21 cellular contexts compared by ENCODE assay signal in genomic region chr14:77290705-77291104, GRCh38. TPM values are rescaled to one million over a fixed set of nuclear protein-coding genes. Genes with fewer than 3 reads are reported as not detected.
DNase-seq lines count a peak whose midpoint lies in the region; ATAC-seq and TF ChIP-seq lines count a peak whose summit lies in the region.
"Had no signal": no experiment of that assay in that cellular context is flagged by ENCODE, and none has a peak within 500 bp of the region (broad histone marks: within the 10 kb centered on the region; RNA-seq: fewer than 3 reads in every experiment).

No MANE protein-coding gene starts in this region.

- TF ChIP-seq CTCF in HCT116 (IDR thresholded peaks at IDR 0.05 in 2 of 3, conservative IDR thresholded peaks at IDR 0.05 in 1 of 3; ENCODE audit: borderline replicate concordance in 1 of 3, insufficient read depth in 1 of 3, low read depth in 2 of 3, low read length in 2 of 3) (peak in 2 of 3 experiments; percentile 36 to 42; a peak in 3 of 6 replicates), WTC11 (IDR thresholded peaks at IDR 0.05) (no peak)

- H3K4me1 Mint-ChIP-seq in WTC11 = peaks cover 8% of the 10 kb centered on the region
- no peaks in the 10 kb centered on the region for H3K4me1 Mint-ChIP-seq in activated naive CD8-positive, alpha-beta T cell treated with anti-CD3 and anti-CD28 coated beads, Interleukin-2, amount 50 U/mL, for 24 hours

- H3K79me2 ChIP-seq in HCT116 (ENCODE audit: insufficient read depth, low read length) = no peaks in the 10 kb centered on the region

- DNase-seq in AG08395 (ENCODE audit: low spot score) (peak; percentile 17), HCT116 (ENCODE audit: low read depth, low spot score) (no peak), WTC11 (ENCODE audit: low spot score) (no peak), iris pigment epithelial cell (ENCODE audit: low read depth) (peak; percentile 74), cerebellar nuclear complex (lab: John Stamatoyannopoulos, UW) (no peak)
- DNase-seq in stimulated activated CD4-positive, alpha-beta T cell treated with anti-CD3 and anti-CD28 coated beads, Interleukin-2, amount 100 ng/mL, for 48 hours = no peak
- no peak for DNase-seq in activated naive CD8-positive, alpha-beta T cell treated with anti-CD3 and anti-CD28 coated beads, Interleukin-2, amount 50 U/mL, for 24 hours
- DNase-seq: AML-193; effector CD4-positive, alpha-beta T cell; KBM-7; left cardiac atrium; NCI-H526 treated with DMSO at 0.1 percent for 48 hours; SHP77 treated with DMSO at 0.1 percent for 48 hours; stimulated activated CD4-positive, alpha-beta T cell treated with anti-CD3 and anti-CD28 coated beads, Interleukin-1b, Interleukin-23, amount 100 ng/mL, for 48 hours; T1000; upper lobe of left lung had no signal

- ATAC-seq in HCT116 (peak; percentile 71), WTC11 (peak; percentile 60), HG02759 (IDR thresholded peaks at IDR 0.05; ENCODE audit: unreplicated experiment) (no peak)
- ATAC-seq in activated naive CD8-positive, alpha-beta T cell treated with anti-CD3 and anti-CD28 coated beads, Interleukin-2, amount 50 U/mL, for 24 hours = no peak
- ATAC-seq: gastroesophageal sphincter, GM12878, left cardiac atrium had no signal

- no peak overlapping the region for H3K9ac ChIP-seq in HCT116 (ENCODE audit: low read length)

- intact Hi-C loops in HCT116 (cut with micrococcal nuclease) = no loop called here

- no peak overlapping the region for H3K4me3 ChIP-seq in HCT116 (replicated peaks in 1 of 2; ENCODE audit: low read depth in 1 of 2, low read length in 2 of 2)
- H3K4me3 ChIP-seq: ascending aorta, gastroesophageal sphincter, GM12878, upper lobe of left lung had no signal

- H2AFZ ChIP-seq in HCT116 (ENCODE audit: low read depth, low read length, poor library complexity, severe bottlenecking) = no peak overlapping the region

- BruUV-seq in HCT116 (replicated peaks; lab: Mats Ljungman, UMichigan) = no TSS peak

- no peak overlapping the region for H3K4me3 Mint-ChIP-seq in WTC11
- H3K4me3 Mint-ChIP-seq in activated naive CD8-positive, alpha-beta T cell treated with anti-CD3 and anti-CD28 coated beads, Interleukin-2, amount 50 U/mL, for 24 hours = no peak overlapping the region

- H3K9me3 Mint-ChIP-seq in WTC11 = no peaks in the 10 kb centered on the region
- no peaks in the 10 kb centered on the region for H3K9me3 Mint-ChIP-seq in activated naive CD8-positive, alpha-beta T cell treated with anti-CD3 and anti-CD28 coated beads, Interleukin-2, amount 50 U/mL, for 24 hours

- H3K4me1 ChIP-seq in HCT116 (ENCODE audit: control insufficient read depth in 1 of 2, insufficient read depth in 2 of 2, low read length in 2 of 2) = no peaks in the 10 kb centered on the region
- H3K4me1 ChIP-seq: ascending aorta, gastroesophageal sphincter, upper lobe of left lung had no signal

- no peak overlapping the region for H3K27ac ChIP-seq in HCT116 (ENCODE audit: low read depth, low read length)
- H3K27ac ChIP-seq: ascending aorta, gastroesophageal sphincter, upper lobe of left lung had no signal

- H3K9me3 ChIP-seq in HCT116 (ENCODE audit: control insufficient read depth in 1 of 2, insufficient read depth in 1 of 2, low read depth in 1 of 2, low read length in 2 of 2) = no peaks in the 10 kb centered on the region
- H3K9me3 ChIP-seq: ascending aorta, gastroesophageal sphincter, upper lobe of left lung had no signal

- no peaks in the 10 kb centered on the region for H3K27me3 ChIP-seq in HCT116 (ENCODE audit: insufficient read depth, low read length)
- H3K27me3 ChIP-seq: ascending aorta, gastroesophageal sphincter, upper lobe of left lung had no signal

- H3K9me2 ChIP-seq in HCT116 (ENCODE audit: insufficient read depth) = no peaks in the 10 kb centered on the region

- no peaks in the 10 kb centered on the region for H4K20me1 ChIP-seq in HCT116 (ENCODE audit: insufficient read depth)

- CTCF ChIA-PET in HCT116 (lab: Charles Lee) = interaction anchor here (1.0 to 1.5 kb wide), 3 partner anchors 8 to 139 kb away, joined by 3 to 4 read pairs (median 3); no protein-coding TSS in a partner anchor
- CTCF ChIA-PET in WTC11 (lab: Charles Lee) = interaction anchor here (0.5 to 3.0 kb wide), 14 partner anchors 11 to 398 kb away, joined by 3 to 17 read pairs (median 3); no protein-coding TSS in a partner anchor

- H3K36me3 Mint-ChIP-seq in WTC11 = peaks cover 21% of the 10 kb centered on the region
- peaks cover 7% of the 10 kb centered on the region for H3K36me3 Mint-ChIP-seq in activated naive CD8-positive, alpha-beta T cell treated with anti-CD3 and anti-CD28 coated beads, Interleukin-2, amount 50 U/mL, for 24 hours (ENCODE audit: low read depth)

- TF ChIP-seq RAD21 in HCT116 (IDR thresholded peaks at IDR 0.05; ENCODE audit: low read depth) = no peak

- RAD21 ChIA-PET in HCT116 (lab: Charles Lee; ENCODE audit: low non-redundant PET in 1 of 2, low total read pairs in 2 of 2, uncharacterized antibody in 2 of 2, unreplicated experiment in 2 of 2) = no interaction called here

- no peak overlapping the region for H3K27ac Mint-ChIP-seq in WTC11
- no peak overlapping the region for H3K27ac Mint-ChIP-seq in activated naive CD8-positive, alpha-beta T cell treated with anti-CD3 and anti-CD28 coated beads, Interleukin-2, amount 50 U/mL, for 24 hours

- POLR2A ChIA-PET in HCT116 (lab: Charles Lee) = no interaction called here
- POLR2A ChIA-PET in WTC11 (lab: Charles Lee) = interaction anchor here (0.6 kb wide), 1 partner anchor 93 kb away, joined by 3 read pairs; no protein-coding TSS in a partner anchor

- no peak for TF ChIP-seq POLR2A in HCT116 (IDR thresholded peaks at IDR 0.05; ENCODE audit: borderline replicate concordance, extremely low read depth, insufficient read depth, insufficient read length)

- no peaks in the 10 kb centered on the region for H3K27me3 Mint-ChIP-seq in WTC11 (ENCODE audit: low read depth)
- H3K27me3 Mint-ChIP-seq in activated naive CD8-positive, alpha-beta T cell treated with anti-CD3 and anti-CD28 coated beads, Interleukin-2, amount 50 U/mL, for 24 hours = no peaks in the 10 kb centered on the region

- no peak overlapping the region for H3K4me2 ChIP-seq in HCT116 (ENCODE audit: low read length)

- peaks cover 4 to 10% of the 10 kb centered on the region in 2 experiments; a peak in 1 of 4 replicates for H3K36me3 ChIP-seq in HCT116 (ENCODE audit: control insufficient read depth in 1 of 2, insufficient read depth in 2 of 2, low read length in 2 of 2)

TF ChIP-seq in HCT116, 20 proteins besides CTCF, POLR2A, EP300 and RAD21 (continues in another document):
- TF ChIP-seq POLR2AphosphoS5 (IDR thresholded peaks at IDR 0.05; ENCODE audit: low read depth, low read length) (no peak), CBX3 (IDR thresholded peaks at IDR 0.05; ENCODE audit: low read depth) (no peak), ELF1 (IDR thresholded peaks at IDR 0.05; ENCODE audit: borderline replicate concordance, low read depth) (no peak), FOSL1 (IDR thresholded peaks at IDR 0.05; ENCODE audit: low read depth) (no peak), TCF7L2 (IDR thresholded peaks at IDR 0.05; ENCODE audit: borderline replicate concordance, extremely low read depth, insufficient read depth, insufficient read length) (no peak), CEBPB (IDR thresholded peaks at IDR 0.05; ENCODE audit: low read depth) (no peak), EZH2 (IDR thresholded peaks at IDR 0.05) (no peak), ATF3 (IDR thresholded peaks at IDR 0.05) (no peak), SP1 (IDR thresholded peaks at IDR 0.05; ENCODE audit: low read depth) (no peak)

TF ChIP-seq in WTC11, 78 proteins besides CTCF, POLR2A, EP300 and RAD21 (continues in another document):
- TF ChIP-seq ELF4 (CRISPR knock-in tag; IDR thresholded peaks at IDR 0.05; ENCODE audit: low read depth) (no peak), JUN (CRISPR knock-in tag; IDR thresholded peaks at IDR 0.05) (no peak), SMAD4 (CRISPR knock-in tag; IDR thresholded peaks at IDR 0.05) (no peak), CREM (CRISPR knock-in tag; IDR thresholded peaks at IDR 0.05) (no peak), MXD4 (CRISPR knock-in tag; IDR thresholded peaks at IDR 0.05; ENCODE audit: borderline replicate concordance) (no peak), FOXP4 (CRISPR knock-in tag; IDR thresholded peaks at IDR 0.05) (no peak), ZNF416 (CRISPR knock-in tag; IDR thresholded peaks at IDR 0.05) (no peak)

RNA-seq across cellular contexts. Expression of gene NGB, which starts 19.7 kb away (rescaled TPM):
- total RNA-seq in HCT116 (2021; ENCODE audit: unreplicated experiment) (not detected), WTC11 (2021) (0.14 to 0.46 TPM (median 0.33 TPM) in 3 replicates)
- not detected in 2 replicates for polyA plus RNA-seq in HCT116 (2012)
- total RNA-seq: ascending aorta, GM12878, left cardiac atrium, pulmonary artery endothelial cell had no signal

RNA-seq across cellular contexts. Expression of gene POMT2, which starts 30.0 kb away (rescaled TPM):
- total RNA-seq in HCT116 (2021; ENCODE audit: unreplicated experiment) (30.2 TPM), WTC11 (2021) (31.3 to 38.7 TPM (median 35.2 TPM) in 3 replicates)
- polyA plus RNA-seq in HCT116 (2012) = 12.0 and 17.0 TPM in 2 replicates

RNA-seq across cellular contexts. Expression of gene GSTZ1, which starts 30.1 kb away (rescaled TPM):
- total RNA-seq in HCT116 (2021; ENCODE audit: unreplicated experiment) = 30.4 TPM
- polyA plus RNA-seq in HCT116 (2012) = 48.5 and 49.1 TPM in 2 replicates
- 35.6 to 40.2 TPM (median 38.2 TPM) in 3 replicates for total RNA-seq in WTC11 (2021)

Comparison
In these comparisons a context has a peak if more than half of its experiments do, and no peak if none do; other contexts are left out.
1. DNase-seq: peak in AG08395 (single experiment) and iris pigment epithelial cell (single experiment); none in HCT116 (single experiment), WTC11 (single experiment), cerebellar nuclear complex (0 of 2), stimulated activated CD4-positive, alpha-beta T cell treated with anti-CD3 and anti-CD28 coated beads, Interleukin-2, amount 100 ng/mL, for 48 hours (0 of 2) and activated naive CD8-positive, alpha-beta T cell treated with anti-CD3 and anti-CD28 coated beads, Interleukin-2, amount 50 U/mL, for 24 hours (single experiment).
2. ATAC-seq: peak in HCT116 (single experiment) and WTC11 (single experiment); none in HG02759 (single experiment) and activated naive CD8-positive, alpha-beta T cell treated with anti-CD3 and anti-CD28 coated beads, Interleukin-2, amount 50 U/mL, for 24 hours (single experiment).